8 cellular contexts compared by ENCODE assay signal in the genomic region with DNA sequence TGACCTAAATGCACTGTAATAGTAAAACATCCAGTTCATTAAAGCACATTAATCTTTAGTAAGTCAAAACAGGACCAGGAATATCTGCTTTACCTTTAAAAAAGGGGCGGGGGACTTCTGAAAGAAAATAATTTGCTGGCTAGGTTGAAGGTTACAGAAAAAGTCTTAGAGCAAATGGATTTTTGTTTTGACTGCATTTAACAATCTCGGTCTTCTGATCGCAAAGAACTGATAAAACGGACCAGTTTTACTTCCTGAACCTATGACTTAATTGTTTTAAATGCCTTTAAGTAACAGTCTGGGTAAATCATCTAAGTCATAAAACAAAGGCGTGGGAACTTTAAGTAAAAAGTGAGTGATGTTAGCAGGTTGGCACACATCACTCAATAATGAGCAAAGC. TPM values are rescaled to one million over a fixed set of nuclear protein-coding genes. Genes with fewer than 3 reads are reported as not detected.
A peak's percentile ranks its signal among the peaks of the same experiment; 100 is the strongest.
DNase-seq lines count a peak whose midpoint lies in the region; ATAC-seq and TF ChIP-seq lines count a peak whose summit lies in the region.

No MANE protein-coding gene starts in this region.

- H3K27me3 ChIP-seq in kidney epithelial cell (ENCODE audit: control insufficient read depth, insufficient read depth, low read length), result no peaks in the 10 kb centered on the region

- CTCF ChIA-PET in AG04449 (lab: Yijun Ruan, JAX), result no interaction called here

- H3K36me3 Mint-ChIP-seq in HFFc6 (ENCODE audit: low read depth), result peaks cover 13% of the 10 kb centered on the region; the same call in 1 of the 2 replicates
- peaks cover 24% of the 10 kb centered on the region for H3K36me3 Mint-ChIP-seq in activated T-helper 17 cell treated with anti-CD3 and anti-CD28 coated beads, Interleukin-2, amount 50 U/mL, for 72 hours (ENCODE audit: low read depth)

- POLR2A ChIA-PET in AG04449 (lab: Yijun Ruan, JAX), result no interaction called here

- peaks cover 13% of the 10 kb centered on the region for H3K27me3 Mint-ChIP-seq in HFFc6 (ENCODE audit: insufficient read depth)
- H3K27me3 Mint-ChIP-seq in activated T-helper 17 cell treated with anti-CD3 and anti-CD28 coated beads, Interleukin-2, amount 50 U/mL, for 72 hours, result no peaks in the 10 kb centered on the region

- H3K4me3 ChIP-seq in AG04449 (ENCODE audit: low read depth, low read length), result peak overlapping the region; percentile 73
- peak overlapping the region; percentile 91 for H3K4me3 ChIP-seq in kidney epithelial cell (ENCODE audit: low read depth, low read length)

- H3K27ac Mint-ChIP-seq in HFFc6, result peak overlapping the region; percentile 84
- peak overlapping the region; percentile 95 for H3K27ac Mint-ChIP-seq in activated T-helper 17 cell treated with anti-CD3 and anti-CD28 coated beads, Interleukin-2, amount 50 U/mL, for 72 hours

- ATAC-seq in activated T-helper 17 cell treated with anti-CD3 and anti-CD28 coated beads, Interleukin-2, amount 50 U/mL, for 72 hours (replicated peaks), result no peak

- H3K4me1 Mint-ChIP-seq in HFFc6 (ENCODE audit: low read depth), result peaks cover 45% of the 10 kb centered on the region
- peaks cover 15% of the 10 kb centered on the region for H3K4me1 Mint-ChIP-seq in activated T-helper 17 cell treated with anti-CD3 and anti-CD28 coated beads, Interleukin-2, amount 50 U/mL, for 72 hours

- DNase-seq in AG04449 (ENCODE audit: low read depth, low spot score) (no peak), HFFc6 (no peak), kidney epithelial cell (ENCODE audit: low read depth) (no peak), NCI-H1417 treated with DMSO at 0.1 percent for 48 hours (lab: John Stamatoyannopoulos, UW) (no peak), NCI-H1694 treated with DMSO at 0.1 percent for 48 hours (lab: John Stamatoyannopoulos, UW) (no peak)
- DNase-seq in stimulated activated CD4-positive, alpha-beta T cell treated with anti-CD3 and anti-CD28 coated beads, Interleukin-2, amount 100 ng/mL, for 48 hours, result no peak
- DNase-seq in effector CD4-positive, alpha-beta T cell, result no peak

- H3K36me3 ChIP-seq in kidney epithelial cell (ENCODE audit: control insufficient read depth, insufficient read depth, low read length), result no peaks in the 10 kb centered on the region

- H3K9me3 Mint-ChIP-seq in HFFc6, result no peaks in the 10 kb centered on the region
- H3K9me3 Mint-ChIP-seq in activated T-helper 17 cell treated with anti-CD3 and anti-CD28 coated beads, Interleukin-2, amount 50 U/mL, for 72 hours, result no peaks in the 10 kb centered on the region

- TF ChIP-seq CTCF in AG04449 (IDR thresholded peaks at IDR 0.05; ENCODE audit: insufficient read depth, low read length, missing control alignments), result no peak
- no peak for TF ChIP-seq CTCF in HFFc6 (IDR thresholded peaks at IDR 0.05)
- TF ChIP-seq CTCF in kidney epithelial cell (IDR thresholded peaks at IDR 0.05; ENCODE audit: insufficient read depth, low read length, poor library complexity, severe bottlenecking), result no peak

- peak overlapping the region; percentile 98 for H3K4me3 Mint-ChIP-seq in HFFc6
- peak overlapping the region; percentile 92 for H3K4me3 Mint-ChIP-seq in activated T-helper 17 cell treated with anti-CD3 and anti-CD28 coated beads, Interleukin-2, amount 50 U/mL, for 72 hours

RNA-seq across cellular contexts. Expression of a gene that starts 0.8 kb away (rescaled TPM):
- 10 to 100 TPM; 16.6 to 52.3 (median 47.6) TPM for total RNA-seq in HFFc6 (2021; fragmentation: NEBNext Ultra II Directional; extraction: Animal tissue kit (Norgen Biotek cat#: 25700))
- total RNA-seq in activated T-helper 17 cell treated with anti-CD3 and anti-CD28 coated beads, Interleukin-2, amount 50 U/mL, for 72 hours, result 100 to 1,000 TPM in 1 of 2 donors, 10 to 100 TPM in 1; 94.7 to 103 TPM
- 10.2 TPM in 2 replicates for total RNA-seq in kidney epithelial cell

RNA-seq across cellular contexts. Expression of a gene that starts 55.3 kb away (rescaled TPM):
- not detected for total RNA-seq in HFFc6 (2021; fragmentation: NEBNext Ultra II Directional; extraction: Animal tissue kit (Norgen Biotek cat#: 25700))
- total RNA-seq in activated T-helper 17 cell treated with anti-CD3 and anti-CD28 coated beads, Interleukin-2, amount 50 U/mL, for 72 hours, result under 1 TPM in 1 of 2 donors, not detected in 1; 0.34 TPM
- 0.58 and 1.6 TPM in 2 replicates for total RNA-seq in kidney epithelial cell
